ENCODE assay signal across 17 cellular contexts in the genomic region with DNA sequence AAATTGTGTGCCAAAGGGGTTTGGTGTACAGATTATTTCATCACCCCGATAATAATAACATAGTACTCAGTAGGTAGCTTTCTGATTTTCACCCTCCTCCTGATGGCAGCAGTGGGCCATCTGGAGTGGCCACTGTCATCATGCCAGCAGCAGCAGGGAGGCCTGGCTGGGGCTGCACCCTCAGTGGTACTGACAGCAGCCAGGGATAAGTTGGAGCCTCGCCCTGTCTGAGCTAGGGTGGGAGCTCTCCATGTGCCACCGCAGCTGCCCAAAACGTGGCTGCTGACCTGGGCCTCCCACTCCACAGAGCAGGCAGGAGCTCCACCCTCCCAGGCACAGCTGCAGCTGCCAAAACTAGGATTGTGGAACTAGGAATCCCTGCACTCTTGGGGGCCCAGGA.
DNase-seq lines count a peak whose midpoint lies in the region; ATAC-seq, FAIRE-seq and TF ChIP-seq lines count a peak whose summit lies in the region.
"Had no signal": no experiment of that assay in that cellular context is flagged by ENCODE, and none has a peak within 500 bp of the region (broad histone marks: within the 10 kb centered on the region; RNA-seq: fewer than 3 reads in every experiment).

No MANE protein-coding gene starts in this region.

- no peaks in the 10 kb centered on the region for H3K4me1 ChIP-seq in kidney (ENCODE audit: control insufficient read depth in 1 of 2, insufficient read depth in 1 of 2, low read depth in 1 of 2, low read length in 2 of 2)
- H3K4me1 ChIP-seq in upper lobe of left lung = no peaks in the 10 kb centered on the region
- H3K4me1 ChIP-seq: body of pancreas, gastroesophageal sphincter had no signal

- DNase-seq in SHP77 (lab: John Stamatoyannopoulos, UW) = peak; percentile 1 to 7
- no peak for DNase-seq in SHP77 treated with DMSO at 0.1 percent for 48 hours (lab: John Stamatoyannopoulos, UW)
- DNase-seq in kidney = peak; percentile 37
- no peak for DNase-seq in upper lobe of left lung
- no peak for DNase-seq in RPMI8226
- no peak for DNase-seq in germinal center (ENCODE audit: low spot score)
- DNase-seq: activated CD8-positive, alpha-beta T cell treated with anti-CD3 and anti-CD28 coated beads for 36 hours; activated T-cell treated with anti-CD3 and anti-CD28 coated beads, Interleukin-2, amount 50 U/mL, for 72 hours; body of pancreas; CD4-positive, alpha-beta T cell; NCI-H2029; NCI-H526 treated with DMSO at 0.1 percent for 48 hours; retina; T-cell had no signal

- H3K4me3 ChIP-seq in kidney (ENCODE audit: low read length in 2 of 2) = no peak overlapping the region
- H3K4me3 ChIP-seq in upper lobe of left lung = no peak overlapping the region
- H3K4me3 ChIP-seq: body of pancreas, gastroesophageal sphincter had no signal

- intact Hi-C loops in kidney (cut with DNase I) = no loop called here

- no peak for TF ChIP-seq POLR2A in upper lobe of left lung (IDR thresholded peaks at IDR 0.05)
- TF ChIP-seq POLR2A in GM18505 (IDR thresholded peaks at IDR 0.05; ENCODE audit: borderline replicate concordance, extremely low read depth, insufficient read depth, insufficient read length) = no peak

- peak; percentile 52 for ATAC-seq in SK-N-SH treated with all-trans-retinoic acid at 6 μM for 48 hours
- peak; percentile 19 to 37 for ATAC-seq in upper lobe of left lung (ENCODE audit: low FRiP score in 2 of 2)
- no peak for ATAC-seq in GM18505 (IDR thresholded peaks at IDR 0.05; ENCODE audit: unreplicated experiment)
- ATAC-seq: activated CD8-positive, alpha-beta T cell treated with anti-CD3 and anti-CD28 coated beads for 36 hours; activated T-cell treated with anti-CD3 and anti-CD28 coated beads, Interleukin-2, amount 50 U/mL, for 72 hours; body of pancreas; gastroesophageal sphincter had no signal

- no peak overlapping the region for H3K27ac ChIP-seq in kidney (ENCODE audit: low read depth in 2 of 2, low read length in 2 of 2)
- H3K27ac ChIP-seq in upper lobe of left lung = no peak overlapping the region
- H3K27ac ChIP-seq: body of pancreas, gastroesophageal sphincter had no signal

- 62 to 100% methylated on average over 1 to 4 of the region's 4 CpGs for WGBS in upper lobe of left lung, 2 donors

- H3K9me3 ChIP-seq in kidney (ENCODE audit: control insufficient read depth in 1 of 2, low read length in 2 of 2) = no peaks in the 10 kb centered on the region
- H3K9me3 ChIP-seq in upper lobe of left lung = no peaks in the 10 kb centered on the region
- H3K9me3 ChIP-seq: body of pancreas, gastroesophageal sphincter had no signal

- no peaks in the 10 kb centered on the region for H3K36me3 ChIP-seq in kidney (ENCODE audit: control insufficient read depth in 1 of 2, insufficient read depth in 2 of 2, low read length in 2 of 2)
- no peaks in the 10 kb centered on the region for H3K36me3 ChIP-seq in upper lobe of left lung
- H3K36me3 ChIP-seq: gastroesophageal sphincter had no signal

- no peaks in the 10 kb centered on the region for H3K27me3 ChIP-seq in upper lobe of left lung
- H3K27me3 ChIP-seq: body of pancreas, gastroesophageal sphincter had no signal

- TF ChIP-seq EP300 in upper lobe of left lung (IDR thresholded peaks at IDR 0.05) = no peak

- no peak overlapping the region for H3K9ac ChIP-seq in kidney (ENCODE audit: low read length in 2 of 2)

- no peak for FAIRE-seq in kidney (lab: Jason Lieb, UNC)

- TF ChIP-seq CTCF in kidney (IDR thresholded peaks at IDR 0.05; ENCODE audit: borderline replicate concordance, extremely low read depth, insufficient read depth) (no peak), upper lobe of left lung (IDR thresholded peaks at IDR 0.05) (no peak)

TF ChIP-seq in SK-N-SH treated with all-trans-retinoic acid at 6 μM for 48 hours, 23 proteins besides CTCF, POLR2A, EP300 and RAD21:
- TF ChIP-seq, protein P1, sequence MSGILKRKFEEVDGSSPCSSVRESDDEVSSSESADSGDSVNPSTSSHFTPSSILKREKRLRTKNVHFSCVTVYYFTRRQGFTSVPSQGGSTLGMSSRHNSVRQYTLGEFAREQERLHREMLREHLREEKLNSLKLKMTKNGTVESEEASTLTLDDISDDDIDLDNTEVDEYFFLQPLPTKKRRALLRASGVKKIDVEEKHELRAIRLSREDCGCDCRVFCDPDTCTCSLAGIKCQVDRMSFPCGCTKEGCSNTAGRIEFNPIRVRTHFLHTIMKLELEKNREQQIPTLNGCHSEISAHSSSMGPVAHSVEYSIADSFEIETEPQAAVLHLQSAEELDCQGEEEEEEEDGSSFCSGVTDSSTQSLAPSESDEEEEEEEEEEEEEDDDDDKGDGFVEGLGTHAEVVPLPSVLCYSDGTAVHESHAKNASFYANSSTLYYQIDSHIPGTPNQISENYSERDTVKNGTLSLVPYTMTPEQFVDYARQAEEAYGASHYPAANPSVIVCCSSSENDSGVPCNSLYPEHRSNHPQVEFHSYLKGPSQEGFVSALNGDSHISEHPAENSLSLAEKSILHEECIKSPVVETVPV (CRISPR knock-in tag; IDR thresholded peaks at IDR 0.05) = no peak
- TF ChIP-seq ZNF565 (CRISPR knock-in tag; conservative IDR thresholded peaks at IDR 0.05; ENCODE audit: low read depth) = no peak

Comparison
In these comparisons a context has a peak if more than half of its experiments do, and no peak if none do; other contexts are left out.
1. DNase-seq: peak in SHP77 (2 of 2) and kidney (single experiment); none in SHP77 treated with DMSO at 0.1 percent for 48 hours (single experiment), upper lobe of left lung (0 of 2), RPMI8226 (single experiment) and germinal center (single experiment).